In the genomic region with DNA sequence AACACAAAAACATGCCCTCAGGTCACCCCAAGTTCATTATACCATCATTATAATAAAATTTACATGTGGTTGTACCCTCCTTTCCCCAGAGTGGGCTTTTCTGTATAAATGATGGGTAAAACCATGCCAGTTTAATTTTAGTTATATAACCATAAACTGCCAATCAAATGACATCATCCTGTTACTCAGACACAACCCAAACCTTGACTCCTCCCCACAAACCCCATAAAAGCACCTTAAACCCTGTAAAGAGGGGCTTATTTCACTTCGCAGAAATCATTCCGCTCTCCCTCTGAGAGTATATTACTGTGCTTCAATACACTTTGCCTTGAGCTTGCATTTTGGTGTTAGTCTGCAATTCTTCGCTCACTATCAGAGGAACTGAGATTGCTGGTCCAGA, we compare ENCODE assay signal across 26 cellular contexts. TPM values are rescaled to one million over a fixed set of nuclear protein-coding genes. Genes with fewer than 3 reads are reported as not detected.
DNase-seq lines count a peak whose midpoint lies in the region; ATAC-seq and TF ChIP-seq lines count a peak whose summit lies in the region.
"Had no signal": no experiment of that assay in that cellular context is flagged by ENCODE, and none has a peak within 500 bp of the region (broad histone marks: within the 10 kb centered on the region; RNA-seq: fewer than 3 reads in every experiment).

No MANE protein-coding gene starts in this region.

- no peaks in the 10 kb centered on the region for H3K36me3 ChIP-seq in SK-N-SH (replicated peaks in 1 of 2; ENCODE audit: control insufficient read depth in 1 of 2, insufficient read depth in 2 of 2, low read length in 1 of 2)
- H3K36me3 ChIP-seq: cardiac muscle cell, colonic mucosa, Peyer's patch, thyroid gland had no signal

- H3K4me3 ChIP-seq in SK-N-SH (ENCODE audit: low read depth in 2 of 2, low read length in 1 of 2): no peak overlapping the region
- H3K4me3 ChIP-seq: cardiac muscle cell, colonic mucosa, Peyer's patch, thyroid gland had no signal

- no peak for DNase-seq in activated CD8-positive, alpha-beta memory T cell treated with anti-CD3 and anti-CD28 coated beads, Interleukin-2, amount 10 ng/mL, durations not matched to agents 7 days and 5 days
- DNase-seq in activated CD8-positive, alpha-beta memory T cell treated with anti-CD3 and anti-CD28 coated beads, Interleukin-2, amount 50 U/mL, for 48 hours: no peak
- DNase-seq in HEK293T (ENCODE audit: extremely low spot score) (no peak), natural killer cell (no peak), GM10266 (ENCODE audit: extremely low spot score) (no peak), SK-N-SH (no peak)
- DNase-seq in central memory CD8-positive, alpha-beta T cell (ENCODE audit: low spot score in 2 of 2): no peak
- DNase-seq: activated CD4-positive, alpha-beta T cell treated with anti-CD3 and anti-CD28 coated beads for 48 hours; colonic mucosa; DMS153; effector CD8-positive, alpha-beta T cell; hypothalamus; MV-4-11; NCI-H774; Peyer's patch; right cardiac atrium; SHP77; stimulated activated CD4-positive, alpha-beta T cell treated with anti-CD3 and anti-CD28 coated beads, Interleukin-2, amount 100 ng/mL, for 24 hours; T1000; thyroid gland had no signal

- peaks cover 70% of the 10 kb centered on the region for H3K4me1 Mint-ChIP-seq in activated CD8-positive, alpha-beta memory T cell treated with anti-CD3 and anti-CD28 coated beads, Interleukin-2, amount 10 ng/mL, durations not matched to agents 7 days and 5 days
- H3K4me1 Mint-ChIP-seq in central memory CD8-positive, alpha-beta T cell: peaks cover 56% of the 10 kb centered on the region
- peaks cover 37 to 43% of the 10 kb centered on the region in 2 donors for H3K4me1 Mint-ChIP-seq in natural killer cell

- POLR2A ChIA-PET in HEK293T (lab: Yijun Ruan, JAX) (no interaction called here), SK-N-SH (lab: Yijun Ruan, JAX) (no interaction called here)

- TF ChIP-seq CTCF in natural killer cell (IDR thresholded peaks at IDR 0.05) (no peak), GM10266 (IDR thresholded peaks at IDR 0.05; ENCODE audit: control insufficient read depth, insufficient read depth, low read depth, missing control alignments) (no peak), SK-N-SH (IDR thresholded peaks at IDR 0.05) (no peak)

- no peaks in the 10 kb centered on the region for H3K27me3 Mint-ChIP-seq in activated CD8-positive, alpha-beta memory T cell treated with anti-CD3 and anti-CD28 coated beads, Interleukin-2, amount 10 ng/mL, durations not matched to agents 7 days and 5 days
- no peaks in the 10 kb centered on the region for H3K27me3 Mint-ChIP-seq in central memory CD8-positive, alpha-beta T cell
- H3K27me3 Mint-ChIP-seq in natural killer cell (ENCODE audit: low read depth in 2 of 2): no peaks in the 10 kb centered on the region

- H2AFZ ChIP-seq in SK-N-SH (ENCODE audit: low read depth): no peak overlapping the region

- no peaks in the 10 kb centered on the region for H3K9me3 ChIP-seq in SK-N-SH
- H3K9me3 ChIP-seq: colonic mucosa, Peyer's patch, thyroid gland had no signal

- no peaks in the 10 kb centered on the region for H3K79me2 ChIP-seq in SK-N-SH (ENCODE audit: insufficient read depth)

- H3K4me1 ChIP-seq in SK-N-SH (ENCODE audit: control insufficient read depth in 1 of 2, insufficient read depth in 2 of 2, low read depth in 1 of 2, low read length in 1 of 2): no peaks in the 10 kb centered on the region
- H3K4me1 ChIP-seq: colonic mucosa, thyroid gland had no signal

- H3K27ac Mint-ChIP-seq in activated CD8-positive, alpha-beta memory T cell treated with anti-CD3 and anti-CD28 coated beads, Interleukin-2, amount 10 ng/mL, durations not matched to agents 7 days and 5 days: peak overlapping the region; percentile 84
- peak overlapping the region; percentile 45 for H3K27ac Mint-ChIP-seq in central memory CD8-positive, alpha-beta T cell (ENCODE audit: low read depth)
- peak overlapping the region; percentile 41 to 100 for H3K27ac Mint-ChIP-seq in natural killer cell

- intact Hi-C loops in natural killer cell (cut with micrococcal nuclease): no loop called here

- ATAC-seq in activated CD8-positive, alpha-beta memory T cell treated with anti-CD3 and anti-CD28 coated beads, Interleukin-2, amount 10 ng/mL, durations not matched to agents 7 days and 5 days: no peak
- ATAC-seq in central memory CD8-positive, alpha-beta T cell (replicated peaks; ENCODE audit: extremely low read depth, poor library complexity, severe bottlenecking): no peak
- no peak for ATAC-seq in natural killer cell
- no peak for ATAC-seq in GM18517 (IDR thresholded peaks at IDR 0.05; ENCODE audit: unreplicated experiment)
- ATAC-seq: activated naive CD4-positive, alpha-beta T cell treated with anti-CD3 and anti-CD28 coated beads, Interleukin-2, amount 50 U/mL, for 72 hours; right cardiac atrium had no signal

- no peaks in the 10 kb centered on the region for H3K9me2 ChIP-seq in SK-N-SH

- H3K4me2 ChIP-seq in SK-N-SH: no peak overlapping the region

- H3K9ac ChIP-seq in SK-N-SH: no peak overlapping the region

- H3K36me3 Mint-ChIP-seq in activated CD8-positive, alpha-beta memory T cell treated with anti-CD3 and anti-CD28 coated beads, Interleukin-2, amount 10 ng/mL, durations not matched to agents 7 days and 5 days: peaks cover 14% of the 10 kb centered on the region
- H3K36me3 Mint-ChIP-seq in central memory CD8-positive, alpha-beta T cell (ENCODE audit: insufficient read depth): peaks cover 16% of the 10 kb centered on the region
- no peaks in the 10 kb centered on the region for H3K36me3 Mint-ChIP-seq in natural killer cell

- no peaks in the 10 kb centered on the region for H3F3A ChIP-seq in SK-N-SH (replicated peaks; ENCODE audit: insufficient read depth)

- H3K4me3 Mint-ChIP-seq in activated CD8-positive, alpha-beta memory T cell treated with anti-CD3 and anti-CD28 coated beads, Interleukin-2, amount 10 ng/mL, durations not matched to agents 7 days and 5 days: no peak overlapping the region
- peak overlapping the region; percentile 1 for H3K4me3 Mint-ChIP-seq in central memory CD8-positive, alpha-beta T cell
- H3K4me3 Mint-ChIP-seq in natural killer cell: no peak overlapping the region

- H3K27ac ChIP-seq in SK-N-SH (ENCODE audit: low read depth in 2 of 2, low read length in 1 of 2): no peak overlapping the region
- H3K27ac ChIP-seq: cardiac muscle cell, colonic mucosa, Peyer's patch, thyroid gland, VCaP had no signal

- H4K20me1 ChIP-seq in SK-N-SH (ENCODE audit: insufficient read depth): no peaks in the 10 kb centered on the region

- TF ChIP-seq RAD21 in SK-N-SH (IDR thresholded peaks at IDR 0.05; ENCODE audit: low read length): no peak

- H3K27me3 ChIP-seq in SK-N-SH (ENCODE audit: insufficient read depth): peaks cover 10% of the 10 kb centered on the region; the same call in 1 of the 2 replicates
- H3K27me3 ChIP-seq: cardiac muscle cell, colonic mucosa, Peyer's patch, thyroid gland had no signal

- CTCF ChIA-PET in activated CD8-positive, alpha-beta memory T cell treated with anti-CD3 and anti-CD28 coated beads, Interleukin-2, amount 10 ng/mL, durations not matched to agents 7 days and 5 days (lab: Charles Lee): interaction anchor here (11.8 kb wide), 1 partner anchor 14 kb away, joined by 146 read pairs; no protein-coding TSS in a partner anchor
- CTCF ChIA-PET in HEK293T (lab: Yijun Ruan, JAX): interaction anchor here (1.3 kb wide), 1 partner anchor 15 kb away, joined by 7 read pairs; no protein-coding TSS in a partner anchor
- CTCF ChIA-PET in SK-N-SH (lab: Yijun Ruan, JAX): no interaction called here

- peaks cover 3% of the 10 kb centered on the region for H3K9me3 Mint-ChIP-seq in activated CD8-positive, alpha-beta memory T cell treated with anti-CD3 and anti-CD28 coated beads, Interleukin-2, amount 10 ng/mL, durations not matched to agents 7 days and 5 days (ENCODE audit: low read depth)
- H3K9me3 Mint-ChIP-seq in central memory CD8-positive, alpha-beta T cell: no peaks in the 10 kb centered on the region
- no peaks in the 10 kb centered on the region for H3K9me3 Mint-ChIP-seq in natural killer cell

- no peak for TF ChIP-seq EP300 in SK-N-SH (IDR thresholded peaks at IDR 0.05; ENCODE audit: borderline replicate concordance in 1 of 2, low read depth in 1 of 2, low read length in 1 of 2)

- WGBS in SK-N-SH (ENCODE audit: low lambda C conversion rate): 82% methylated on average over 3 of the region's 3 CpGs

TF ChIP-seq in HEK293T, 16 proteins besides CTCF, POLR2A, EP300 and RAD21:
- TF ChIP-seq, protein P1, sequence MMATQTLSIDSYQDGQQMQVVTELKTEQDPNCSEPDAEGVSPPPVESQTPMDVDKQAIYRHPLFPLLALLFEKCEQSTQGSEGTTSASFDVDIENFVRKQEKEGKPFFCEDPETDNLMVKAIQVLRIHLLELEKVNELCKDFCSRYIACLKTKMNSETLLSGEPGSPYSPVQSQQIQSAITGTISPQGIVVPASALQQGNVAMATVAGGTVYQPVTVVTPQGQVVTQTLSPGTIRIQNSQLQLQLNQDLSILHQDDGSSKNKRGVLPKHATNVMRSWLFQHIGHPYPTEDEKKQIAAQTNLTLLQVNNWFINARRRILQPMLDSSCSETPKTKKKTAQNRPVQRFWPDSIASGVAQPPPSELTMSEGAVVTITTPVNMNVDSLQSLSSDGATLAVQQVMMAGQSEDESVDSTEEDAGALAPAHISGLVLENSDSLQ (IDR thresholded peaks at IDR 0.05): peak; percentile 66
- no peak for TF ChIP-seq SP1 (IDR thresholded peaks at IDR 0.05)

TF ChIP-seq in SK-N-SH, 30 proteins besides CTCF, POLR2A, EP300 and RAD21 (continues in another document):
- no peak for TF ChIP-seq GABPA (IDR thresholded peaks at IDR 0.05; ENCODE audit: low read depth)
- no peak for TF ChIP-seq NRF1 (IDR thresholded peaks at IDR 0.05; ENCODE audit: low read depth, low read length)
- no peak for TF ChIP-seq SMC3 (IDR thresholded peaks at IDR 0.05; ENCODE audit: low read depth, low read length)
- no peak for TF ChIP-seq GATA2 (CRISPR knock-in tag; IDR thresholded peaks at IDR 0.05)
- TF ChIP-seq CHD2 (IDR thresholded peaks at IDR 0.05; ENCODE audit: low read length, partially characterized antibody): no peak
- no peak for TF ChIP-seq FOXM1 (IDR thresholded peaks at IDR 0.05; ENCODE audit: low read depth)
- TF ChIP-seq SIN3A (IDR thresholded peaks at IDR 0.05; ENCODE audit: borderline replicate concordance, low read depth, low read length): no peak
- no peak for TF ChIP-seq TCF12 (IDR thresholded peaks at IDR 0.05)

RNA-seq across cellular contexts. Expression of gene APOL3, which starts 5.5 kb away (rescaled TPM):
- 100 to 1,000 TPM; 134 to 160 TPM for total RNA-seq in activated CD8-positive, alpha-beta memory T cell treated with anti-CD3 and anti-CD28 coated beads, Interleukin-2, amount 10 ng/mL, durations not matched to agents 7 days and 5 days
- 100 to 1,000 TPM; 105 to 166 (median 111) TPM for total RNA-seq in natural killer cell
- 0.21 and 1.1 TPM in 2 replicates for polyA plus RNA-seq in SK-N-SH (2012; rRNA removed)
- polyA plus RNA-seq in SK-N-SH (2012; cell fraction: cytosol; rRNA removed): 0.09 and 0.17 TPM in 2 replicates
- 0.14 and 0.32 TPM in 2 replicates for polyA plus RNA-seq in SK-N-SH (2012; cell fraction: nucleus; rRNA removed)
- total RNA-seq: cardiac muscle cell had no signal
- polyA plus RNA-seq: cardiac muscle cell had no signal

RNA-seq across cellular contexts. Expression of gene APOL4, which starts 35.5 kb away (rescaled TPM):
- 10 to 100 TPM; 17.0 to 22.6 TPM for total RNA-seq in activated CD8-positive, alpha-beta memory T cell treated with anti-CD3 and anti-CD28 coated beads, Interleukin-2, amount 10 ng/mL, durations not matched to agents 7 days and 5 days
- total RNA-seq in natural killer cell: under 1 TPM in 1 of 3 donors, not detected in 2; 0.70 TPM
- polyA plus RNA-seq in SK-N-SH (2012; rRNA removed): 0.08 and 0.21 TPM in 2 replicates
- polyA plus RNA-seq in SK-N-SH (2012; cell fraction: cytosol; rRNA removed): 0.27 and 0.38 TPM in 2 replicates
- 0.13 and 0.18 TPM in 2 replicates for polyA plus RNA-seq in SK-N-SH (2012; cell fraction: nucleus; rRNA removed)
- total RNA-seq: astrocyte, epithelial cell of proximal tubule had no signal
- polyA plus RNA-seq: cardiac muscle cell had no signal

Comparison
In these comparisons a context has a peak if more than half of its experiments do, and no peak if none do; other contexts are left out.
1. RNA of gene APOL4, which starts 35.5 kb away (total RNA-seq): 17.0 to 22.6 TPM in activated CD8-positive, alpha-beta memory T cell treated with anti-CD3 and anti-CD28 coated beads, Interleukin-2, amount 10 ng/mL, durations not matched to agents 7 days and 5 days; 0.70 TPM in natural killer cell; every median in the first group is over 10 times any median in the second.
2. Peak in every context shown above with its lines, with median percentiles within 50 percentile points of each other: H3K27ac Mint-ChIP-seq.